Comparison of ENCODE assay signal across 21 cellular contexts in the genomic region with DNA sequence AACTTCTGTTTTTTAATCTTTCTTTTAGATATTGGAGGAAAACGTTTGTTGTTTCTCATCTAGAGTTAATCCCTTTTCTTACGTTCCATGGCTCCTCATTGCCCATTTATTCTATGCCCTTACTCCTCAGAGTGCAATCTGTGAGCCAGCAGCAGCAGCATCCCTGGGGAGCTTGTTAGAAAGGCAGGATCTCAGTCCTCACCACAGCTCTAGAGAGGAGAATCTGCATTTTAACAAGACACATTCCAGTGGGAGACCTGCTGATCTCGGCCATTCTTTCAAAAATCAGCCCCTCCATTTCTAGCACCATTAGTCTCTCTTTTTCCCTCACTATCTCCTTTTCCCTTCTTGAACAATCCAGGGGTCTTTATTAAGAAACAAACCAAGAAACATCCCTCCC.
DNase-seq lines count a peak whose midpoint lies in the region; TF ChIP-seq lines count a peak whose summit lies in the region.
"Had no signal": no experiment of that assay in that cellular context is flagged by ENCODE, and none has a peak within 500 bp of the region (broad histone marks: within the 10 kb centered on the region; RNA-seq: fewer than 3 reads in every experiment).

No MANE protein-coding gene starts in this region.

- peaks cover 17% of the 10 kb centered on the region for H3K4me1 Mint-ChIP-seq in activated naive CD4-positive, alpha-beta T cell treated with anti-CD3 and anti-CD28 coated beads, Interleukin-2, amount 10 ng/mL, durations not matched to agents 7 days and 5 days
- H3K4me1 Mint-ChIP-seq in activated naive CD4-positive, alpha-beta T cell treated with anti-CD3 and anti-CD28 coated beads for 36 hours (ENCODE audit: low read depth): no peaks in the 10 kb centered on the region

- CTCF ChIA-PET in activated naive CD4-positive, alpha-beta T cell treated with anti-CD3 and anti-CD28 coated beads, Interleukin-2, amount 10 ng/mL, durations not matched to agents 7 days and 5 days (lab: Charles Lee): no interaction called here
- CTCF ChIA-PET in activated naive CD4-positive, alpha-beta T cell treated with anti-CD3 and anti-CD28 coated beads for 36 hours (lab: Charles Lee): interaction anchor here (0.6 kb wide), 1 partner anchor 324 kb away, joined by 3 read pairs; no protein-coding TSS in a partner anchor

- TF ChIP-seq CTCF in choroid plexus epithelial cell (conservative IDR thresholded peaks at IDR 0.05; ENCODE audit: low read depth, low read length): no peak
- no peak for TF ChIP-seq CTCF in sigmoid colon (IDR thresholded peaks at IDR 0.05)

- no peak for TF ChIP-seq EP300 in sigmoid colon (IDR thresholded peaks at IDR 0.05)

- peaks cover 4% of the 10 kb centered on the region for H3K9me3 Mint-ChIP-seq in activated naive CD4-positive, alpha-beta T cell treated with anti-CD3 and anti-CD28 coated beads, Interleukin-2, amount 10 ng/mL, durations not matched to agents 7 days and 5 days
- peaks cover 5% of the 10 kb centered on the region for H3K9me3 Mint-ChIP-seq in activated naive CD4-positive, alpha-beta T cell treated with anti-CD3 and anti-CD28 coated beads for 36 hours

- H3K4me3 Mint-ChIP-seq in activated naive CD4-positive, alpha-beta T cell treated with anti-CD3 and anti-CD28 coated beads, Interleukin-2, amount 10 ng/mL, durations not matched to agents 7 days and 5 days: no peak overlapping the region
- H3K4me3 Mint-ChIP-seq in activated naive CD4-positive, alpha-beta T cell treated with anti-CD3 and anti-CD28 coated beads for 36 hours: no peak overlapping the region
- H3K4me3 Mint-ChIP-seq: CD8-positive, alpha-beta T cell had no signal

- H3K27ac Mint-ChIP-seq in activated naive CD4-positive, alpha-beta T cell treated with anti-CD3 and anti-CD28 coated beads, Interleukin-2, amount 10 ng/mL, durations not matched to agents 7 days and 5 days: peak overlapping the region; percentile 60
- no peak overlapping the region for H3K27ac Mint-ChIP-seq in activated naive CD4-positive, alpha-beta T cell treated with anti-CD3 and anti-CD28 coated beads for 36 hours
- H3K27ac Mint-ChIP-seq: CD8-positive, alpha-beta T cell had no signal

- no peak overlapping the region for H3K9ac ChIP-seq in iPS-18a (ENCODE audit: low read length)
- H3K9ac ChIP-seq: BLaER1 had no signal

- no peak for DNase-seq in activated naive CD4-positive, alpha-beta T cell treated with anti-CD3 and anti-CD28 coated beads, Interleukin-2, amount 10 ng/mL, durations not matched to agents 7 days and 5 days
- DNase-seq in activated naive CD4-positive, alpha-beta T cell treated with anti-CD3 and anti-CD28 coated beads for 36 hours: no peak
- DNase-seq in choroid plexus epithelial cell (ENCODE audit: low read depth): peak; percentile 6
- DNase-seq in HuH-7 (ENCODE audit: low spot score): no peak
- no peak for DNase-seq in NCI-H510A (lab: John Stamatoyannopoulos, UW)
- no peak for DNase-seq in cerebellar cortex (ENCODE audit: low spot score)
- no peak for DNase-seq in sigmoid colon
- DNase-seq: CD8-positive, alpha-beta T cell; DND-41; GDM1; NCI-H1092; NCI-H146; NCI-H2081; NCI-H345; NCI-H748 treated with DMSO at 0.1 percent for 48 hours; Peyer's patch; Right ventricle myocardium superior had no signal

- no peaks in the 10 kb centered on the region for H3K27me3 Mint-ChIP-seq in activated naive CD4-positive, alpha-beta T cell treated with anti-CD3 and anti-CD28 coated beads, Interleukin-2, amount 10 ng/mL, durations not matched to agents 7 days and 5 days
- no peaks in the 10 kb centered on the region for H3K27me3 Mint-ChIP-seq in activated naive CD4-positive, alpha-beta T cell treated with anti-CD3 and anti-CD28 coated beads for 36 hours (ENCODE audit: low read depth)

- TF ChIP-seq POLR2A in sigmoid colon (IDR thresholded peaks at IDR 0.05): no peak

- H3K36me3 ChIP-seq in iPS-18a (ENCODE audit: control insufficient read depth, low read depth, low read length) (no peaks in the 10 kb centered on the region), sigmoid colon (no peaks in the 10 kb centered on the region)
- H3K36me3 ChIP-seq: BLaER1, Peyer's patch had no signal

- no peak overlapping the region for H3K4me3 ChIP-seq in choroid plexus epithelial cell (ENCODE audit: low read depth, low read length)
- peak overlapping the region; percentile 0 for H3K4me3 ChIP-seq in iPS-18a (ENCODE audit: low read length)
- no peak overlapping the region for H3K4me3 ChIP-seq in sigmoid colon
- H3K4me3 ChIP-seq: BLaER1, GM12878, Peyer's patch, SK-N-MC had no signal

- no peaks in the 10 kb centered on the region for H3K27me3 ChIP-seq in iPS-18a (ENCODE audit: control insufficient read depth, insufficient read depth, low read length)
- no peaks in the 10 kb centered on the region for H3K27me3 ChIP-seq in sigmoid colon
- H3K27me3 ChIP-seq: BLaER1, Peyer's patch had no signal

- intact Hi-C loops in activated naive CD4-positive, alpha-beta T cell treated with anti-CD3 and anti-CD28 coated beads for 36 hours (cut with micrococcal nuclease): no loop called here
- intact Hi-C loops in sigmoid colon (cut with DNase I): no loop called here

- H3K27ac ChIP-seq in iPS-18a (ENCODE audit: low read length) (peak overlapping the region; percentile 13), sigmoid colon (no peak overlapping the region)
- H3K27ac ChIP-seq: BLaER1, Peyer's patch, SK-N-MC had no signal

- 74% methylated on average over 3 of the region's 3 CpGs for WGBS in sigmoid colon, 2 donors

- H3K4me1 ChIP-seq in iPS-18a (ENCODE audit: control insufficient read depth, low read depth, low read length) (peaks cover 17% of the 10 kb centered on the region), sigmoid colon (no peaks in the 10 kb centered on the region)
- H3K4me1 ChIP-seq: BLaER1, Peyer's patch had no signal

- H3K36me3 Mint-ChIP-seq in activated naive CD4-positive, alpha-beta T cell treated with anti-CD3 and anti-CD28 coated beads, Interleukin-2, amount 10 ng/mL, durations not matched to agents 7 days and 5 days: peaks cover 2% of the 10 kb centered on the region
- peaks cover 17% of the 10 kb centered on the region for H3K36me3 Mint-ChIP-seq in activated naive CD4-positive, alpha-beta T cell treated with anti-CD3 and anti-CD28 coated beads for 36 hours (ENCODE audit: low read depth)

- H3K9me3 ChIP-seq in iPS-18a (ENCODE audit: control insufficient read depth, low read depth, low read length) (no peaks in the 10 kb centered on the region), sigmoid colon (no peaks in the 10 kb centered on the region)
- H3K9me3 ChIP-seq: BLaER1, Peyer's patch had no signal
